15 cellular contexts compared by ENCODE assay signal in genomic region chr1:216430744-216431143, GRCh38. TPM values are rescaled to one million over a fixed set of nuclear protein-coding genes. Genes with fewer than 3 reads are reported as not detected.
A peak's percentile ranks its signal among the peaks of the same experiment; 100 is the strongest.
DNase-seq lines count a peak whose midpoint lies in the region; ATAC-seq, FAIRE-seq and TF ChIP-seq lines count a peak whose summit lies in the region.
"Had no signal": no experiment of that assay in that cellular context is flagged by ENCODE, and none has a peak within 500 bp of the region (broad histone marks: within the 10 kb centered on the region; RNA-seq: fewer than 3 reads in every experiment).

No MANE protein-coding gene starts in this region.

- TF ChIP-seq EP300 in HepG2 (IDR thresholded peaks at IDR 0.05; ENCODE audit: low read depth in 2 of 2, low read length in 2 of 2): no peak
- no peak for TF ChIP-seq EP300 in HepG2 (CRISPR knock-in tag; IDR thresholded peaks at IDR 0.05; ENCODE audit: borderline replicate concordance)

- in situ Hi-C loops in HepG2 (cut with HindIII; ENCODE audit: extremely low pct_ligation_motif_present, low pct_unique_long_range_greater_than_20kb): no loop called here

- H3K9ac ChIP-seq in HepG2 (ENCODE audit: insufficient read depth, low read depth, low read length): no peak overlapping the region
- H3K9ac ChIP-seq: GM23248 had no signal

- BruUV-seq in HepG2 (replicated peaks; lab: Mats Ljungman, UMichigan): no TSS peak

- intact Hi-C loops in right lobe of liver (cut with DNase I) (no loop called here), HepG2 (cut with micrococcal nuclease; ENCODE audit: unreplicated experiment) (no loop called here), left ventricle myocardium inferior (cut with micrococcal nuclease) (no loop called here)

- no peak overlapping the region for H2AFZ ChIP-seq in HepG2 (ENCODE audit: low read length)
- H2AFZ ChIP-seq: GM23248 had no signal

- H3K9me3 ChIP-seq in right lobe of liver: no peaks in the 10 kb centered on the region
- no peaks in the 10 kb centered on the region for H3K9me3 ChIP-seq in HepG2 (ENCODE audit: low read length)
- H3K9me3 ChIP-seq in left ventricle myocardium inferior (replicated peaks): no peaks in the 10 kb centered on the region
- H3K9me3 ChIP-seq: A549 had no signal

- FAIRE-seq in HepG2 (lab: Jason Lieb, UNC): no peak
- FAIRE-seq: A549, GM18507, H54 had no signal

- H3K79me2 ChIP-seq in HepG2 (ENCODE audit: insufficient read depth, low read length): no peaks in the 10 kb centered on the region

- no peak for TF ChIP-seq CTCF in right lobe of liver (IDR thresholded peaks at IDR 0.05)
- TF ChIP-seq CTCF in HepG2 (CRISPR knock-in tag; IDR thresholded peaks at IDR 0.05): no peak
- TF ChIP-seq CTCF in foreskin fibroblast (IDR thresholded peaks at IDR 0.05; ENCODE audit: low read depth, low read length): no peak
- no peak for TF ChIP-seq CTCF in left ventricle myocardium inferior (IDR thresholded peaks at IDR 0.05; ENCODE audit: borderline replicate concordance)

- WGBS in right lobe of liver (ENCODE audit: insufficient coverage, low coverage, low lambda C conversion rate, missing lambda C conversion rate): 50% methylated on average over 2 of the region's 2 CpGs
- 25% methylated on average over 2 of the region's 2 CpGs for WGBS in HepG2 (ENCODE audit: low lambda C conversion rate)

- H3K4me1 ChIP-seq in right lobe of liver (peaks cover 0 to 7% (median 0%) of the 10 kb centered on the region in 4 donors), HepG2 (ENCODE audit: insufficient read depth, low read length) (no peaks in the 10 kb centered on the region), left ventricle myocardium inferior (no peaks in the 10 kb centered on the region)
- H3K4me1 ChIP-seq: A549 had no signal

- no peak overlapping the region for H3K27ac ChIP-seq in right lobe of liver
- no peak overlapping the region for H3K27ac ChIP-seq in HepG2 (ENCODE audit: extremely low read length, insufficient read depth, low read length)
- H3K27ac ChIP-seq in left ventricle myocardium inferior (replicated peaks): no peak overlapping the region
- H3K27ac ChIP-seq: A549, GM23248 had no signal

- CTCF ChIA-PET in HepG2 (lab: Yijun Ruan, JAX; ENCODE audit: low intra/inter-chr PET ratio, low total read pairs): no interaction called here

- ATAC-seq in right lobe of liver (peak; percentile 44 to 80 (median 50)), HepG2 (no peak), GM21717 (IDR thresholded peaks at IDR 0.05; ENCODE audit: unreplicated experiment) (no peak)
- ATAC-seq: A549; CD8-positive, alpha-beta T cell; HCT116 had no signal

- DNase-seq in right lobe of liver: no peak
- no peak for DNase-seq in HepG2 (ENCODE audit: low spot score)
- peak; percentile 62 for DNase-seq in NCI-H1092 treated with DMSO at 0.1 percent for 48 hours (lab: John Stamatoyannopoulos, UW)
- peak; percentile 30 for DNase-seq in NCI-H2196 treated with DMSO at 0.1 percent for 48 hours (lab: John Stamatoyannopoulos, UW; ENCODE audit: unreplicated experiment)
- DNase-seq in foreskin fibroblast: no peak
- no peak for DNase-seq in left ventricle myocardium inferior
- DNase-seq: CD8-positive, alpha-beta T cell; GM23248; IMR-90 had no signal

- no peak for TF ChIP-seq RAD21 in HepG2 (CRISPR knock-in tag; IDR thresholded peaks at IDR 0.05)

- H3K36me3 ChIP-seq in right lobe of liver (no peaks in the 10 kb centered on the region), HepG2 (replicated peaks in 1 of 2; ENCODE audit: control insufficient read depth in 1 of 2, insufficient read depth in 2 of 2, low read length in 2 of 2) (no peaks in the 10 kb centered on the region), left ventricle myocardium inferior (no peaks in the 10 kb centered on the region)

- POLR2A ChIA-PET in HepG2 (lab: Yijun Ruan, JAX): no interaction called here

- H3K4me2 ChIP-seq in HepG2 (ENCODE audit: low read depth, low read length): no peak overlapping the region
- H3K4me2 ChIP-seq: A549 had no signal

- no peaks in the 10 kb centered on the region for H3K27me3 ChIP-seq in right lobe of liver
- no peaks in the 10 kb centered on the region for H3K27me3 ChIP-seq in HepG2 (ENCODE audit: control insufficient read depth in 1 of 2, insufficient read depth in 2 of 2, low read length in 2 of 2)
- H3K27me3 ChIP-seq in left ventricle myocardium inferior (ENCODE audit: low read depth): no peaks in the 10 kb centered on the region

- H3K4me3 ChIP-seq in right lobe of liver: no peak overlapping the region
- no peak overlapping the region for H3K4me3 ChIP-seq in HepG2 (replicated peaks in 1 of 3; ENCODE audit: insufficient read depth in 1 of 3, low read depth in 2 of 3, low read length in 3 of 3)
- H3K4me3 ChIP-seq in foreskin fibroblast (ENCODE audit: low read depth in 1 of 2, low read length in 2 of 2): no peak overlapping the region
- H3K4me3 ChIP-seq in left ventricle myocardium inferior: no peak overlapping the region
- H3K4me3 ChIP-seq: A549, GM23248 had no signal

- H4K20me1 ChIP-seq in HepG2 (ENCODE audit: insufficient read depth, low read length): no peaks in the 10 kb centered on the region

- no peak for TF ChIP-seq POLR2A in right lobe of liver (IDR thresholded peaks at IDR 0.05)
- no peak for TF ChIP-seq POLR2A in HepG2 (IDR thresholded peaks at IDR 0.05; ENCODE audit: insufficient read depth in 1 of 2, low read depth in 2 of 2, low read length in 2 of 2)

TF ChIP-seq in HepG2, 621 proteins besides CTCF, POLR2A, EP300 and RAD21 (continues in another document):
- TF ChIP-seq ZNF562 (CRISPR knock-in tag; IDR thresholded peaks at IDR 0.05; ENCODE audit: borderline replicate concordance): no peak
- TF ChIP-seq, protein P1, sequence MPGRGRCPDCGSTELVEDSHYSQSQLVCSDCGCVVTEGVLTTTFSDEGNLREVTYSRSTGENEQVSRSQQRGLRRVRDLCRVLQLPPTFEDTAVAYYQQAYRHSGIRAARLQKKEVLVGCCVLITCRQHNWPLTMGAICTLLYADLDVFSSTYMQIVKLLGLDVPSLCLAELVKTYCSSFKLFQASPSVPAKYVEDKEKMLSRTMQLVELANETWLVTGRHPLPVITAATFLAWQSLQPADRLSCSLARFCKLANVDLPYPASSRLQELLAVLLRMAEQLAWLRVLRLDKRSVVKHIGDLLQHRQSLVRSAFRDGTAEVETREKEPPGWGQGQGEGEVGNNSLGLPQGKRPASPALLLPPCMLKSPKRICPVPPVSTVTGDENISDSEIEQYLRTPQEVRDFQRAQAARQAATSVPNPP (CRISPR knock-in tag; IDR thresholded peaks at IDR 0.05): no peak
- no peak for TF ChIP-seq STAG1 (CRISPR knock-in tag; IDR thresholded peaks at IDR 0.05)
- no peak for TF ChIP-seq ZSCAN29 (CRISPR knock-in tag; conservative IDR thresholded peaks at IDR 0.05)
- no peak for TF ChIP-seq ZNF282 (IDR thresholded peaks at IDR 0.05; ENCODE audit: partially characterized antibody)
- TF ChIP-seq HNF4G (IDR thresholded peaks at IDR 0.05; ENCODE audit: borderline replicate concordance, low read depth, low read length): no peak
- no peak for TF ChIP-seq HNF4G (CRISPR knock-in tag; IDR thresholded peaks at IDR 0.05; ENCODE audit: borderline replicate concordance, low read depth)
- TF ChIP-seq NFIB (CRISPR knock-in tag; IDR thresholded peaks at IDR 0.05; ENCODE audit: borderline replicate concordance): no peak
- TF ChIP-seq, protein P2, sequence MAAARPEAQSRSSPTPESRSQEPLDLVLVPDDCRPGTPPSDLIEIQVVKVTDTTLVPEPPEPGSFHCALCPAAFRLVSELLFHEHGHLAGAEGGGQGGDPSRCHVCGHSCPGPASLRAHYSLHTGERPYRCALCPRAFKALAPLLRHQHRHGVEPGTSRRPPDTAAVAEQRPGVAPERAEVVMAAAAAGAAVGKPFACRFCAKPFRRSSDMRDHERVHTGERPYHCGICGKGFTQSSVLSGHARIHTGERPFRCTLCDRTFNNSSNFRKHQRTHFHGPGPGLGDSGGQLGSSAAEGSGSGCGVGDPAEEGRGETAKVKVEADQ (CRISPR knock-in tag; IDR thresholded peaks at IDR 0.05; ENCODE audit: borderline replicate concordance): no peak
- TF ChIP-seq ZNF580 (CRISPR knock-in tag; IDR thresholded peaks at IDR 0.05; ENCODE audit: borderline replicate concordance, low read depth): no peak

RNA-seq across cellular contexts. Expression of gene USH2A, which starts 7.5 kb away (rescaled TPM):
- 1 to 10 TPM in 3 of 6 experiments, under 1 TPM in 3; 0.19 to 1.8 (median 0.81) TPM for total RNA-seq in right lobe of liver
- total RNA-seq in HepG2 (2016; rRNA removed; fragmentation: Illumina TruSeq; extraction: Trizol): 0.01 and 0.02 TPM in 2 replicates
- not detected in 2 replicates for total RNA-seq in HepG2 (2016; cell fraction: cytosol; rRNA removed; fragmentation: Illumina TruSeq; extraction: Trizol; ENCODE audit: low read depth)
- total RNA-seq in HepG2 (2016; cell fraction: insoluble cytoplasmic fraction; rRNA removed; fragmentation: Illumina TruSeq; extraction: Trizol): under 0.01 and 0.01 TPM in 2 replicates
- total RNA-seq in HepG2 (2016; cell fraction: membrane; rRNA removed; fragmentation: Illumina TruSeq; extraction: Trizol): under 0.01 TPM in 1 of 2 replicates, not detected in the other
- total RNA-seq in HepG2 (2016; cell fraction: nucleus; rRNA removed; fragmentation: Illumina TruSeq; extraction: Trizol): 0.03 TPM in 1 of 2 replicates, not detected in the other
- polyA plus RNA-seq in HepG2 (2011; rRNA removed): under 0.01 TPM in 1 of 2 replicates, not detected in the other
- polyA plus RNA-seq in HepG2 (2011; cell fraction: cytosol; rRNA removed): not detected in 2 replicates
- not detected in 2 replicates for polyA plus RNA-seq in HepG2 (2011; cell fraction: nucleus; rRNA removed)
- 0.01 TPM in 2 replicates for polyA plus RNA-seq in HepG2 (2012)
- not detected in 2 replicates for polyA plus RNA-seq in HepG2 (2016; cell fraction: cytosol; fragmentation: Illumina TruSeq; extraction: Trizol; ENCODE audit: low read depth)
- 0.02 TPM in 2 replicates for polyA plus RNA-seq in HepG2 (2016; cell fraction: insoluble cytoplasmic fraction; fragmentation: Illumina TruSeq; extraction: Trizol; ENCODE audit: low read depth)
- not detected in 2 replicates for polyA plus RNA-seq in HepG2 (2016; cell fraction: membrane; fragmentation: Illumina TruSeq; extraction: Trizol; ENCODE audit: low read depth)
- polyA plus RNA-seq in HepG2 (2016; cell fraction: nucleus; fragmentation: Illumina TruSeq; extraction: Trizol; ENCODE audit: insufficient read depth, low read depth): not detected in 2 replicates
- polyA minus RNA-seq in HepG2 (2011; rRNA and poly(A)+ RNA removed; ENCODE audit: low replicate concordance): 0.02 TPM in 1 of 2 replicates, not detected in the other
- polyA minus RNA-seq in HepG2 (2011; cell fraction: cytosol; rRNA and poly(A)+ RNA removed): not detected in 2 replicates
- polyA minus RNA-seq in HepG2 (2011; cell fraction: nucleus; rRNA and poly(A)+ RNA removed): under 0.01 TPM in 2 replicates
- 3.6 TPM for total RNA-seq in left ventricle myocardium inferior
- total RNA-seq: CD8-positive, alpha-beta T cell had no signal
- polyA plus RNA-seq: A549, CD14-positive monocyte had no signal

Comparison
In these comparisons a context has a peak if more than half of its experiments do, and no peak if none do; other contexts are left out.
1. ATAC-seq: peak in right lobe of liver (4 of 4); none in HepG2 (single experiment) and GM21717 (single experiment).
2. DNase-seq: peak in NCI-H1092 treated with DMSO at 0.1 percent for 48 hours (single experiment) and NCI-H2196 treated with DMSO at 0.1 percent for 48 hours (single experiment); none in right lobe of liver (0 of 3), HepG2 (single experiment), foreskin fibroblast (0 of 2) and left ventricle myocardium inferior (single experiment).